In genomic region chr1:182993746-182994145, GRCh38 we compare ENCODE assay signal across 34 cellular contexts. TPM values are rescaled to one million over a fixed set of nuclear protein-coding genes. Genes with fewer than 3 reads are reported as not detected.
"Had no signal": no experiment of that assay in that cellular context is flagged by ENCODE, and none has a peak within 500 bp of the region (broad histone marks: within the 10 kb centered on the region; RNA-seq: fewer than 3 reads in every experiment).

No MANE protein-coding gene starts in this region.

- H3K4me1 Mint-ChIP-seq: activated naive CD4-positive, alpha-beta T cell treated with anti-CD3 and anti-CD28 coated beads, Interleukin-2, amount 10 ng/mL, durations not matched to agents 7 days and 5 days; activated naive CD8-positive, alpha-beta T cell treated with anti-CD3 and anti-CD28 coated beads, Interleukin-2, amount 10 ng/mL, durations not matched to agents 7 days and 5 days; brain; T-helper 17 cell had no signal

- H3K27ac Mint-ChIP-seq: activated naive CD4-positive, alpha-beta T cell treated with anti-CD3 and anti-CD28 coated beads, Interleukin-2, amount 10 ng/mL, durations not matched to agents 7 days and 5 days; activated naive CD8-positive, alpha-beta T cell treated with anti-CD3 and anti-CD28 coated beads, Interleukin-2, amount 10 ng/mL, durations not matched to agents 7 days and 5 days; activated T-helper 1 cell treated with anti-CD3 and anti-CD28 coated beads, Interleukin-12 subunit alpha, Interleukin-12 subunit beta, Interleukin-2, Interleukin-4 antibody, amounts not matched to agents 30 ng/mL and 10 ng/mL and 1 ng/mL, durations not matched to agents 14 hours and 24 hours and 36 hours; brain; natural killer cell treated with Interleukin-12 subunit alpha and Interleukin-12 subunit beta and Interleukin-15 and Interleukin-18, amount 100 ng/mL, for 72 hours; T-helper 17 cell had no signal

- H3K36me3 Mint-ChIP-seq: activated naive CD4-positive, alpha-beta T cell treated with anti-CD3 and anti-CD28 coated beads, Interleukin-2, amount 10 ng/mL, durations not matched to agents 7 days and 5 days; activated naive CD8-positive, alpha-beta T cell treated with anti-CD3 and anti-CD28 coated beads, Interleukin-2, amount 10 ng/mL, durations not matched to agents 7 days and 5 days; brain; natural killer cell treated with Interleukin-12 subunit alpha and Interleukin-12 subunit beta and Interleukin-15 and Interleukin-18, amount 100 ng/mL, for 72 hours had no signal

- H3K36me3 ChIP-seq: ascending aorta, esophagus muscularis mucosa, heart right ventricle, left ventricle myocardium inferior, right lobe of liver, transverse colon had no signal

- H3K27ac ChIP-seq: ascending aorta, esophagus muscularis mucosa, heart right ventricle, left ventricle myocardium inferior, right lobe of liver, skin epidermis, testis, transverse colon had no signal

- H3K9me3 Mint-ChIP-seq: activated naive CD4-positive, alpha-beta T cell treated with anti-CD3 and anti-CD28 coated beads, Interleukin-2, amount 10 ng/mL, durations not matched to agents 7 days and 5 days; activated naive CD8-positive, alpha-beta T cell treated with anti-CD3 and anti-CD28 coated beads, Interleukin-2, amount 10 ng/mL, durations not matched to agents 7 days and 5 days; activated T-helper 1 cell treated with anti-CD3 and anti-CD28 coated beads, Interleukin-12 subunit alpha, Interleukin-12 subunit beta, Interleukin-2, Interleukin-4 antibody, amounts not matched to agents 30 ng/mL and 10 ng/mL and 1 ng/mL, durations not matched to agents 14 hours and 24 hours and 36 hours; brain; natural killer cell treated with Interleukin-12 subunit alpha and Interleukin-12 subunit beta and Interleukin-15 and Interleukin-18, amount 100 ng/mL, for 72 hours had no signal

- DNase-seq: activated CD4-positive, alpha-beta T cell treated with anti-CD3 and anti-CD28 coated beads for 48 hours; activated CD4-positive, alpha-beta T cell treated with anti-CD3 and anti-CD28 coated beads, Interleukin-2, amount 50 U/mL, for 48 hours; activated CD8-positive, alpha-beta memory T cell treated with anti-CD3 and anti-CD28 coated beads for 24 hours; activated gamma-delta T cell; activated naive CD4-positive, alpha-beta T cell treated with anti-CD3 and anti-CD28 coated beads, Interleukin-2, amount 10 ng/mL, durations not matched to agents 7 days and 5 days; activated naive CD8-positive, alpha-beta T cell treated with anti-CD3 and anti-CD28 coated beads, Interleukin-2, amount 10 ng/mL, durations not matched to agents 7 days and 5 days; foreskin melanocyte; heart right ventricle; left ventricle myocardium inferior; mucosa of descending colon; right lobe of liver; stimulated activated CD4-positive, alpha-beta T cell treated with anti-CD3 and anti-CD28 coated beads, Interleukin-12 subunit alpha, Interleukin-12 subunit beta, amount 100 ng/mL, for 4 hours; stimulated activated CD4-positive, alpha-beta T cell treated with anti-CD3 and anti-CD28 coated beads, Interleukin-4, amount 100 ng/mL, for 1 hour; stimulated activated naive CD8-positive, alpha-beta T cell treated with anti-CD3 and anti-CD28 coated beads, Interleukin-15, Interleukin-2, amounts not matched to agents 100 U/mL and 50 U/mL, for 24 hours; T-helper 17 cell; T1000; testis; transverse colon had no signal

- H3K4me3 Mint-ChIP-seq: activated naive CD4-positive, alpha-beta T cell treated with anti-CD3 and anti-CD28 coated beads, Interleukin-2, amount 10 ng/mL, durations not matched to agents 7 days and 5 days; activated naive CD8-positive, alpha-beta T cell treated with anti-CD3 and anti-CD28 coated beads, Interleukin-2, amount 10 ng/mL, durations not matched to agents 7 days and 5 days; activated T-helper 1 cell treated with anti-CD3 and anti-CD28 coated beads, Interleukin-12 subunit alpha, Interleukin-12 subunit beta, Interleukin-2, Interleukin-4 antibody, amounts not matched to agents 30 ng/mL and 10 ng/mL and 1 ng/mL, durations not matched to agents 14 hours and 24 hours and 36 hours; brain; natural killer cell treated with Interleukin-12 subunit alpha and Interleukin-12 subunit beta and Interleukin-15 and Interleukin-18, amount 100 ng/mL, for 72 hours; T-helper 17 cell had no signal

- H3K9me3 ChIP-seq: ascending aorta, esophagus muscularis mucosa, heart right ventricle, left ventricle myocardium inferior, mucosa of descending colon, right lobe of liver, testis, transverse colon had no signal

- H3K4me1 ChIP-seq: ascending aorta, left ventricle myocardium inferior, right lobe of liver, testis, transverse colon had no signal

- H3K27me3 ChIP-seq: ascending aorta, esophagus muscularis mucosa, heart right ventricle, right lobe of liver, testis, transverse colon had no signal

- H3K4me3 ChIP-seq: ascending aorta, esophagus muscularis mucosa, heart right ventricle, left ventricle myocardium inferior, lung, mucosa of descending colon, right lobe of liver, skin epidermis, testis, transverse colon had no signal

- ATAC-seq: activated CD4-positive, CD25-positive, alpha-beta regulatory T cell treated with anti-CD3 and anti-CD28 coated beads, Interleukin-2, amount 50 U/mL, for 24 hours; heart right ventricle; mucosa of descending colon; natural killer cell treated with Interleukin-12 subunit alpha and Interleukin-12 subunit beta and Interleukin-15 and Interleukin-18, amount 100 ng/mL, for 72 hours; right lobe of liver; stimulated activated naive CD8-positive, alpha-beta T cell treated with anti-CD3 and anti-CD28 coated beads, Interleukin-15, Interleukin-2, amounts not matched to agents 100 U/mL and 50 U/mL, for 24 hours; T-helper 17 cell had no signal

RNA-seq across cellular contexts. Expression of gene SHCBP1L, which starts 40.8 kb away (rescaled TPM):
- total RNA-seq: activated naive CD8-positive, alpha-beta T cell treated with anti-CD3 and anti-CD28 coated beads, Interleukin-2, amount 10 ng/mL, durations not matched to agents 7 days and 5 days; activated T-helper 1 cell treated with anti-CD3 and anti-CD28 coated beads, Interleukin-12 subunit alpha, Interleukin-12 subunit beta, Interleukin-2, Interleukin-4 antibody, amounts not matched to agents 30 ng/mL and 10 ng/mL and 1 ng/mL, durations not matched to agents 14 hours and 24 hours and 36 hours; ascending aorta; cardiac septum; chondrocyte; endothelial cell of umbilical vein; glomerular endothelial cell; heart right ventricle; left ventricle myocardium inferior; lung; mesenteric fat pad; mucosa of descending colon; myocyte; natural killer cell treated with Interleukin-12 subunit alpha and Interleukin-12 subunit beta and Interleukin-15 and Interleukin-18, amount 100 ng/mL, for 72 hours; osteocyte; posterior vena cava; right lobe of liver; T-helper 17 cell; transverse colon had no signal
